ENCODE assay signal across 8 cellular contexts in genomic region chr2:64143154-64144056, GRCh38. TPM values are rescaled to one million over a fixed set of nuclear protein-coding genes. Genes with fewer than 3 reads are reported as not detected.
DNase-seq lines count a peak whose midpoint lies in the region; ATAC-seq and TF ChIP-seq lines count a peak whose summit lies in the region.

No MANE protein-coding gene starts in this region.

- ATAC-seq in GM19438 (IDR thresholded peaks at IDR 0.05; ENCODE audit: low read depth, unreplicated experiment) (peak; percentile 8), HG03457 (IDR thresholded peaks at IDR 0.05; ENCODE audit: unreplicated experiment) (peak; percentile 12), GM18870 (IDR thresholded peaks at IDR 0.05; ENCODE audit: unreplicated experiment) (no peak)

- H3K4me3 ChIP-seq in CD8-positive, alpha-beta memory T cell (ENCODE audit: low read length): peak overlapping the region; percentile 97
- peak overlapping the region; percentile 93 to 99 (median 97) for H3K4me3 ChIP-seq in Peyer's patch
- peak overlapping the region; percentile 94 to 98 for H3K4me3 ChIP-seq in ascending aorta

- TF ChIP-seq CTCF in Peyer's patch (IDR thresholded peaks at IDR 0.05) (no peak), ascending aorta (IDR thresholded peaks at IDR 0.05) (no peak)

- DNase-seq in CD8-positive, alpha-beta memory T cell: peak; percentile 5 to 64 (median 51)
- peak in 2 of 3 donors; percentile 27 to 52 for DNase-seq in Peyer's patch
- DNase-seq in ascending aorta (ENCODE audit: low spot score in 2 of 2): no peak
- DNase-seq in hepatic stellate cell (ENCODE audit: low spot score): peak; percentile 35
- peak; percentile 62 for DNase-seq in putamen (ENCODE audit: low spot score)

- H3K36me3 ChIP-seq in CD8-positive, alpha-beta memory T cell (ENCODE audit: insufficient read depth, low read length): no peaks in the 10 kb centered on the region
- no peaks in the 10 kb centered on the region for H3K36me3 ChIP-seq in Peyer's patch
- no peaks in the 10 kb centered on the region for H3K36me3 ChIP-seq in ascending aorta

- H3K4me1 Mint-ChIP-seq in CD8-positive, alpha-beta memory T cell: peaks cover 24 to 47% (median 42%) of the 10 kb centered on the region in 3 donors

- H3K27ac ChIP-seq in CD8-positive, alpha-beta memory T cell (ENCODE audit: low read depth, low read length): peak overlapping the region; percentile 82
- peak overlapping the region; percentile 98 to 99 (median 99) for H3K27ac ChIP-seq in Peyer's patch
- peak overlapping the region; percentile 97 to 99 for H3K27ac ChIP-seq in ascending aorta

- POLR2A ChIA-PET in CD8-positive, alpha-beta memory T cell (lab: Charles Lee): interaction anchor here (0.5 to 0.9 kb wide), 2 partner anchors 138 to 184 kb away, joined by 3 to 4 read pairs; no protein-coding TSS in a partner anchor

- peaks cover 0 to 1% of the 10 kb centered on the region in 2 donors for H3K27me3 Mint-ChIP-seq in CD8-positive, alpha-beta memory T cell

- no peaks in the 10 kb centered on the region for H3K27me3 ChIP-seq in CD8-positive, alpha-beta memory T cell (ENCODE audit: insufficient read depth, low read length, poor library complexity, severe bottlenecking)
- H3K27me3 ChIP-seq in Peyer's patch: no peaks in the 10 kb centered on the region
- H3K27me3 ChIP-seq in ascending aorta: no peaks in the 10 kb centered on the region

- H3K36me3 Mint-ChIP-seq in CD8-positive, alpha-beta memory T cell: peaks cover 0 to 10% (median 2%) of the 10 kb centered on the region in 3 donors

- H3K4me1 ChIP-seq in CD8-positive, alpha-beta memory T cell (ENCODE audit: insufficient read depth, low read length): peaks cover 32% of the 10 kb centered on the region
- H3K4me1 ChIP-seq in Peyer's patch (peaks cover 0 to 32% (median 4%) of the 10 kb centered on the region in 4 donors), ascending aorta (peaks cover 0 to 11% of the 10 kb centered on the region in 2 donors)

- no peaks in the 10 kb centered on the region for H3K9me3 Mint-ChIP-seq in CD8-positive, alpha-beta memory T cell

- intact Hi-C loops in ascending aorta (cut with DNase I): loop anchor here (2.0 to 10.0 kb wide), 7 partner anchors 59 to 555 kb away; partner anchors contain the start of genes AFTPH, LGALSL, MDH1 and VPS54

- CTCF ChIA-PET in CD8-positive, alpha-beta memory T cell (lab: Charles Lee): interaction anchor here (1.1 kb wide), 1 partner anchor 125 kb away, joined by 3 read pairs; no protein-coding TSS in a partner anchor

- H3K9me3 ChIP-seq in CD8-positive, alpha-beta memory T cell (ENCODE audit: low read length): no peaks in the 10 kb centered on the region
- H3K9me3 ChIP-seq in Peyer's patch: no peaks in the 10 kb centered on the region
- H3K9me3 ChIP-seq in ascending aorta: no peaks in the 10 kb centered on the region

- H3K4me3 Mint-ChIP-seq in CD8-positive, alpha-beta memory T cell: peak overlapping the region; percentile 95 to 99 (median 97)

- H3K27ac Mint-ChIP-seq in CD8-positive, alpha-beta memory T cell: peak overlapping the region; percentile 93 to 98 (median 96)

- no peak for TF ChIP-seq POLR2A in Peyer's patch (IDR thresholded peaks at IDR 0.05)

RNA-seq across cellular contexts. Expression of gene PELI1, which starts 0.8 kb away (rescaled TPM):
- 10 to 100 TPM; 23.2 to 25.5 TPM for total RNA-seq in CD8-positive, alpha-beta memory T cell
- polyA plus RNA-seq in CD8-positive, alpha-beta memory T cell: 4.7 TPM
- total RNA-seq in Peyer's patch: 10 to 100 TPM; 22.3 to 45.7 (median 40.2) TPM
- 140 TPM for total RNA-seq in ascending aorta

Comparison
In these comparisons a context has a peak if more than half of its experiments do, and no peak if none do; other contexts are left out.
1. DNase-seq: peak in CD8-positive, alpha-beta memory T cell (5 of 5), Peyer's patch (2 of 3), hepatic stellate cell (single experiment) and putamen (single experiment); none in ascending aorta (0 of 2).
2. Peak in every context shown above with its lines, with median percentiles within 50 percentile points of each other: H3K27ac ChIP-seq and H3K4me3 ChIP-seq.